8 cellular contexts compared by ENCODE assay signal in the genomic region with DNA sequence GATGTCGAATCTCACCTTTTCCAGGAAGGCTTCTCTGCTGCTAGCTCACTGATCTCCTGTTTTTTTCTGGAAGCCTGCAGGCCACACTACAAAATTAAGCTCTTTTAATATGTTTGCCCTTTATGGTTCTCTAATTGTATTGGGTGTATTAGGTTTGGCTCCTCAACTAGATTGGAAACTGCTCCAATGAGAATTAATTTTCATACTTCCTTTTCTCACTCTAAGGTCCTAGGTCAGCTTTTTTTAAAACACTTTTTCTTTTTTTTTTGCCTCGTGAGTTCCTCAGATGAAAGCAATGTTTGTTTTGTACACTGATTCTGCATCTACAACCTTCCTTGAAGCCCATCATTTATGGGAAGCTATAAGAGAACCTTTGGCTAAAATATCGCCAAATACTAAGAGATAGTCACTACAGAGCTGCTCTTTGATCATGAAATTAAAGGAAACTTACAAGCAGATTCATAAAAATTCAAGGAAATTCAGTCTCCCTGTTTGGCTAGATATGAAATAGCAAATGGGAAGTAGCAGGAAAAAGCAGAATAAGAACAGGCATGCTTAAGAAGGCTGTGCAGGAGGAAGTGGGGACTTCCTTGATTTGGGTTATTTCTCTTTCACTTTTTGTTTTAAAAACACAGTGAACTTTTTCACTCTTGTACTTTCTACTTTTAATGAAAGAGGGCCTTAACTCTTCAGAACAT. TPM values are rescaled to one million over a fixed set of nuclear protein-coding genes. Genes with fewer than 3 reads are reported as not detected.
DNase-seq lines count a peak whose midpoint lies in the region; ATAC-seq and TF ChIP-seq lines count a peak whose summit lies in the region.

No MANE protein-coding gene starts in this region.

- no peaks in the 10 kb centered on the region for H3K9me3 Mint-ChIP-seq in CD4-positive, alpha-beta T cell
- no peaks in the 10 kb centered on the region for H3K9me3 Mint-ChIP-seq in activated naive CD8-positive, alpha-beta T cell (ENCODE audit: low read depth)

- no peaks in the 10 kb centered on the region for H3K4me1 ChIP-seq in psoas muscle

- H3K4me3 Mint-ChIP-seq in CD4-positive, alpha-beta T cell: peak overlapping the region; percentile 84
- H3K4me3 Mint-ChIP-seq in activated naive CD8-positive, alpha-beta T cell: peak overlapping the region; percentile 86

- H3K9me3 ChIP-seq in CD4-positive, alpha-beta T cell (ENCODE audit: control insufficient read depth, low read length): no peaks in the 10 kb centered on the region
- H3K9me3 ChIP-seq in psoas muscle: no peaks in the 10 kb centered on the region

- H3K27ac ChIP-seq in CD4-positive, alpha-beta T cell (ENCODE audit: low read depth, low read length): peak overlapping the region; percentile 80
- peak overlapping the region; percentile 43 for H3K27ac ChIP-seq in psoas muscle
- H3K27ac ChIP-seq in brain microvascular endothelial cell: no peak overlapping the region

- POLR2A ChIA-PET in CD4-positive, alpha-beta T cell (lab: Charles Lee): interaction anchor here (0.6 to 2.9 kb wide), 18 partner anchors 8 to 154 kb away, joined by 3 to 55 read pairs (median 3); no protein-coding TSS in a partner anchor

- intact Hi-C loops in CD4-positive, alpha-beta T cell (cut with DNase I, micrococcal nuclease): no loop called here
- intact Hi-C loops in psoas muscle (cut with DNase I): no loop called here

- no peak for DNase-seq in CD4-positive, alpha-beta T cell
- DNase-seq in psoas muscle: no peak
- no peak for DNase-seq in brain microvascular endothelial cell
- no peak for DNase-seq in amniotic stem cell (lab: John Stamatoyannopoulos, UW)
- DNase-seq in NCI-H1694 treated with DMSO at 0.1 percent for 48 hours (lab: John Stamatoyannopoulos, UW): no peak

- peaks cover 54% of the 10 kb centered on the region for H3K4me1 Mint-ChIP-seq in CD4-positive, alpha-beta T cell (ENCODE audit: low read depth)
- peaks cover 57% of the 10 kb centered on the region for H3K4me1 Mint-ChIP-seq in activated naive CD8-positive, alpha-beta T cell (ENCODE audit: low read depth)

- TF ChIP-seq CTCF in CD4-positive, alpha-beta T cell (IDR thresholded peaks at IDR 0.05): no peak
- TF ChIP-seq CTCF in psoas muscle (IDR thresholded peaks at IDR 0.05) (no peak), brain microvascular endothelial cell (IDR thresholded peaks at IDR 0.05; ENCODE audit: low read depth, low read length, missing control alignments) (no peak)

- H3K27me3 ChIP-seq in CD4-positive, alpha-beta T cell (ENCODE audit: control insufficient read depth, insufficient read depth, low read length): no peaks in the 10 kb centered on the region
- H3K27me3 ChIP-seq in psoas muscle (ENCODE audit: insufficient read depth in 3 of 3, low read length in 2 of 3): no peaks in the 10 kb centered on the region
- H3K27me3 ChIP-seq in brain microvascular endothelial cell (replicated peaks): no peaks in the 10 kb centered on the region

- ATAC-seq in CD4-positive, alpha-beta T cell (ENCODE audit: poor library complexity): peak; percentile 69
- ATAC-seq in GM19438 (IDR thresholded peaks at IDR 0.05; ENCODE audit: low read depth, unreplicated experiment) (peak; percentile 91), HG03457 (IDR thresholded peaks at IDR 0.05; ENCODE audit: unreplicated experiment) (peak; percentile 93), psoas muscle (no peak)

- H3K4me3 ChIP-seq in psoas muscle (peak overlapping the region; percentile 30), brain microvascular endothelial cell (ENCODE audit: low read depth, low read length) (no peak overlapping the region)

- peaks cover 15% of the 10 kb centered on the region for H3K36me3 Mint-ChIP-seq in CD4-positive, alpha-beta T cell (ENCODE audit: low read depth)
- no peaks in the 10 kb centered on the region for H3K36me3 Mint-ChIP-seq in activated naive CD8-positive, alpha-beta T cell

- H3K27ac Mint-ChIP-seq in CD4-positive, alpha-beta T cell: peak overlapping the region; percentile 97
- H3K27ac Mint-ChIP-seq in activated naive CD8-positive, alpha-beta T cell: peak overlapping the region; percentile 99

- 62 to 63% (median 62%) methylated on average over 3 of the region's 3 CpGs for WGBS in psoas muscle, 3 donors

- no peaks in the 10 kb centered on the region for H3K27me3 Mint-ChIP-seq in CD4-positive, alpha-beta T cell
- no peaks in the 10 kb centered on the region for H3K27me3 Mint-ChIP-seq in activated naive CD8-positive, alpha-beta T cell

- CTCF ChIA-PET in CD4-positive, alpha-beta T cell (lab: Charles Lee): interaction anchor here (1.4 to 3.1 kb wide), 2 partner anchors 57 to 96 kb away, joined by 4 to 23 read pairs; no protein-coding TSS in a partner anchor

- no peaks in the 10 kb centered on the region for H3K36me3 ChIP-seq in psoas muscle (ENCODE audit: insufficient read depth in 1 of 2, low read depth in 1 of 2)
- H3K36me3 ChIP-seq in brain microvascular endothelial cell (replicated peaks): no peaks in the 10 kb centered on the region

- in situ Hi-C loops in brain microvascular endothelial cell (cut with HindIII; ENCODE audit: low pct_ligation_motif_present, low sequenced_read_pairs): no loop called here

RNA-seq across cellular contexts. Expression of a gene that starts 55.2 kb away (rescaled TPM):
- 100 to 1,000 TPM; 478 to 497 TPM for total RNA-seq in CD4-positive, alpha-beta T cell
- 1 to 10 TPM; 1.3 to 3.2 (median 2.3) TPM for total RNA-seq in psoas muscle
- under 1 TPM; 0.22 to 0.35 (median 0.25) TPM for polyA plus RNA-seq in psoas muscle

Comparison
In these comparisons a context has a peak if more than half of its experiments do, and no peak if none do; other contexts are left out.
1. ATAC-seq: peak in CD4-positive, alpha-beta T cell (single experiment), GM19438 (single experiment) and HG03457 (single experiment); none in psoas muscle (0 of 4).
2. RNA of a gene that starts 55.2 kb away (total RNA-seq): 478 to 497 TPM in CD4-positive, alpha-beta T cell; 1.3 to 3.2 TPM in psoas muscle; every median in the first group is over 100 times any median in the second.